Comparison of ENCODE assay signal across 16 cellular contexts in genomic region chr15:61830536-61831330, GRCh38.
A peak's percentile ranks its signal among the peaks of the same experiment; 100 is the strongest.
DNase-seq lines count a peak whose midpoint lies in the region; ATAC-seq and TF ChIP-seq lines count a peak whose summit lies in the region.
"Had no signal": no experiment of that assay in that cellular context is flagged by ENCODE, and none has a peak within 500 bp of the region (broad histone marks: within the 10 kb centered on the region; RNA-seq: fewer than 3 reads in every experiment).

No MANE protein-coding gene starts in this region.

- no peaks in the 10 kb centered on the region for H3K79me2 ChIP-seq in GM23338 (replicated peaks; ENCODE audit: insufficient read depth)
- H3K79me2 ChIP-seq in SK-N-SH (ENCODE audit: insufficient read depth): no peaks in the 10 kb centered on the region
- H3K79me2 ChIP-seq in GM23248 (ENCODE audit: insufficient read depth): no peaks in the 10 kb centered on the region

- H3K9ac ChIP-seq in SK-N-SH (no peak overlapping the region), GM23248 (no peak overlapping the region)

- H3K27me3 ChIP-seq in BE2C (no peaks in the 10 kb centered on the region), GM23338 (ENCODE audit: insufficient read depth) (no peaks in the 10 kb centered on the region), SK-N-SH (ENCODE audit: insufficient read depth) (no peaks in the 10 kb centered on the region; the same call in 1 of the 2 replicates), GM23248 (replicated peaks; ENCODE audit: insufficient read depth) (0 out of 2 replicates have a peak, but pooled peaks cover 7% of the 10 kb centered on the region)

- peak overlapping the region; percentile 80; the same call in 1 of the 2 replicates for H2AFZ ChIP-seq in GM23338
- no peak overlapping the region for H2AFZ ChIP-seq in SK-N-SH (ENCODE audit: low read depth)
- no peak overlapping the region for H2AFZ ChIP-seq in GM23248

- H3K4me2 ChIP-seq in GM23338 (0 out of 2 replicates have a peak overlapping the region, but pooled peaks have one; percentile 51), SK-N-SH (no peak overlapping the region), GM23248 (ENCODE audit: unreplicated experiment) (no peak overlapping the region)

- POLR2A ChIA-PET in SK-N-SH (lab: Yijun Ruan, JAX): no interaction called here

- no peak for ATAC-seq in GM23338
- ATAC-seq: T-cell had no signal

- H3K27ac ChIP-seq in GM23338 (ENCODE audit: low read depth): no peak overlapping the region
- no peak overlapping the region for H3K27ac ChIP-seq in SK-N-SH (ENCODE audit: low read depth in 2 of 2, low read length in 1 of 2)
- H3K27ac ChIP-seq in GM23248: no peak overlapping the region

- H3K4me1 ChIP-seq in BE2C (peaks cover 14% of the 10 kb centered on the region), GM23338 (ENCODE audit: insufficient read depth) (no peaks in the 10 kb centered on the region), SK-N-SH (ENCODE audit: control insufficient read depth in 1 of 2, insufficient read depth in 2 of 2, low read depth in 1 of 2, low read length in 1 of 2) (peaks cover 0 to 18% of the 10 kb centered on the region in 2 experiments; a peak in 1 of 4 replicates), GM23248 (ENCODE audit: insufficient read depth) (no peaks in the 10 kb centered on the region)

- DNase-seq in BE2C (peak; percentile 80), GM23338 (ENCODE audit: low spot score) (no peak), SK-N-SH (peak; percentile 54), neural crest cell (ENCODE audit: low read depth, low spot score) (no peak), hypothalamus (lab: John Stamatoyannopoulos, UW) (no peak), NCI-H446 treated with DMSO at 0.1 percent for 48 hours (lab: John Stamatoyannopoulos, UW) (no peak), GM23248 (no peak)
- no peak for DNase-seq in activated CD8-positive, alpha-beta memory T cell treated with anti-CD3 and anti-CD28 coated beads for 24 hours
- DNase-seq: ACHN, NCI-H1105, NCI-H187, NCI-H446, NCI-H82, SIG-M5, T-cell had no signal

- H3K36me3 ChIP-seq in BE2C (no peaks in the 10 kb centered on the region), GM23338 (ENCODE audit: insufficient read depth) (no peaks in the 10 kb centered on the region), SK-N-SH (replicated peaks in 1 of 2; ENCODE audit: control insufficient read depth in 1 of 2, insufficient read depth in 2 of 2, low read length in 1 of 2) (no peaks in the 10 kb centered on the region), GM23248 (ENCODE audit: low read depth) (no peaks in the 10 kb centered on the region)

- H3K27ac Mint-ChIP-seq in GM23338 (no peak overlapping the region; the same call in 1 of the 2 replicates), neural crest cell (ENCODE audit: unreplicated experiment) (peak overlapping the region; percentile 38)
- H3K27ac Mint-ChIP-seq: B cell, T-cell had no signal

- no peaks in the 10 kb centered on the region for H4K20me1 ChIP-seq in GM23338 (replicated peaks; ENCODE audit: insufficient read depth)
- no peaks in the 10 kb centered on the region for H4K20me1 ChIP-seq in SK-N-SH (ENCODE audit: insufficient read depth)
- H4K20me1 ChIP-seq in GM23248 (ENCODE audit: insufficient read depth): no peaks in the 10 kb centered on the region

- in situ Hi-C loops in GM23248 (cut with MboI): loop anchor here (10.0 to 25.0 kb wide), 2 partner anchors 768 to 1246 kb away; no protein-coding TSS in a partner anchor

- H3K27me3 Mint-ChIP-seq in GM23338 (ENCODE audit: insufficient read depth, low read depth, poor library complexity) (peaks cover 8% of the 10 kb centered on the region), neural crest cell (ENCODE audit: low read depth) (peaks cover 5% of the 10 kb centered on the region)

- TF ChIP-seq RAD21 in SK-N-SH (IDR thresholded peaks at IDR 0.05; ENCODE audit: low read length): no peak

- TF ChIP-seq CTCF in BE2C (IDR thresholded peaks at IDR 0.05; ENCODE audit: low read depth, low read length) (no peak), GM23338 (conservative IDR thresholded peaks at IDR 0.05; ENCODE audit: low read depth in 2 of 2) (no peak), SK-N-SH (IDR thresholded peaks at IDR 0.05) (no peak), neural crest cell (conservative IDR thresholded peaks at IDR 0.05) (no peak)

- H3F3A ChIP-seq in GM23338 (replicated peaks; ENCODE audit: low read depth): no peaks in the 10 kb centered on the region
- no peaks in the 10 kb centered on the region for H3F3A ChIP-seq in SK-N-SH (replicated peaks; ENCODE audit: insufficient read depth)
- no peaks in the 10 kb centered on the region for H3F3A ChIP-seq in GM23248 (ENCODE audit: insufficient read depth)

- H3K4me1 Mint-ChIP-seq in GM23338: peaks cover 13% of the 10 kb centered on the region
- no peaks in the 10 kb centered on the region for H3K4me1 Mint-ChIP-seq in neural crest cell

- H3K4me3 ChIP-seq in BE2C (ENCODE audit: low read depth, low read length): no peak overlapping the region
- H3K4me3 ChIP-seq in GM23338: no peak overlapping the region
- H3K4me3 ChIP-seq in SK-N-SH (ENCODE audit: low read depth in 2 of 2, low read length in 1 of 2): no peak overlapping the region
- H3K4me3 ChIP-seq in GM23248: no peak overlapping the region

- CTCF ChIA-PET in SK-N-SH (lab: Yijun Ruan, JAX): interaction anchor here (1.2 to 1.9 kb wide), 3 partner anchors 210 to 1324 kb away, joined by 3 to 9 read pairs (median 4); no protein-coding TSS in a partner anchor

- H3K9me3 ChIP-seq in BE2C: no peaks in the 10 kb centered on the region
- no peaks in the 10 kb centered on the region for H3K9me3 ChIP-seq in SK-N-SH
- H3K9me3 ChIP-seq in GM23248 (ENCODE audit: low read depth): no peaks in the 10 kb centered on the region

- H3K9me3 Mint-ChIP-seq in GM23338 (no peaks in the 10 kb centered on the region), neural crest cell (no peaks in the 10 kb centered on the region)
- H3K9me3 Mint-ChIP-seq: T-cell had no signal

- H3K4me3 Mint-ChIP-seq in GM23338 (no peak overlapping the region), neural crest cell (no peak overlapping the region)
- H3K4me3 Mint-ChIP-seq: B cell, T-cell had no signal

- peaks cover 7% of the 10 kb centered on the region for H3K9me2 ChIP-seq in GM23338 (ENCODE audit: insufficient read depth)
- no peaks in the 10 kb centered on the region for H3K9me2 ChIP-seq in SK-N-SH
- H3K9me2 ChIP-seq in GM23248 (ENCODE audit: insufficient read depth): no peaks in the 10 kb centered on the region

- 72% methylated on average over 10 of the region's 12 CpGs for WGBS in SK-N-SH (ENCODE audit: low lambda C conversion rate)
- 68 to 86% methylated on average over 12 of the region's 12 CpGs for WGBS in GM23248 (ENCODE audit: low coverage in 1 of 2, low lambda C conversion rate in 2 of 2, missing lambda C conversion rate in 2 of 2), 2 experiments

- H3K36me3 Mint-ChIP-seq in GM23338 (ENCODE audit: low read depth) (no peaks in the 10 kb centered on the region; the same call in 2 of the 3 replicates), neural crest cell (ENCODE audit: low read depth) (no peaks in the 10 kb centered on the region)
- H3K36me3 Mint-ChIP-seq: T-cell had no signal

- peak in 1 of 2 experiments; percentile 28; a peak in 1 of 4 replicates for TF ChIP-seq EP300 in SK-N-SH (IDR thresholded peaks at IDR 0.05; ENCODE audit: borderline replicate concordance in 1 of 2, low read depth in 1 of 2, low read length in 1 of 2)

TF ChIP-seq in GM23338, 12 proteins besides CTCF, POLR2A, EP300 and RAD21 (continues in another document):
- no peak for TF ChIP-seq ETS1 (IDR thresholded peaks at IDR 0.05)
- TF ChIP-seq JUNB (IDR thresholded peaks at IDR 0.05; ENCODE audit: unreplicated experiment): no peak

TF ChIP-seq in SK-N-SH, 30 proteins besides CTCF, POLR2A, EP300 and RAD21:
- TF ChIP-seq TEAD4 (IDR thresholded peaks at IDR 0.05; ENCODE audit: borderline replicate concordance, insufficient read depth): no peak
- TF ChIP-seq JUND (IDR thresholded peaks at IDR 0.05): no peak

Comparison
In these comparisons a context has a peak if more than half of its experiments do, and no peak if none do; other contexts are left out.
1. DNase-seq: peak in BE2C (single experiment) and SK-N-SH (single experiment); none in GM23338 (single experiment), neural crest cell (single experiment), hypothalamus (0 of 51), NCI-H446 treated with DMSO at 0.1 percent for 48 hours (single experiment), activated CD8-positive, alpha-beta memory T cell treated with anti-CD3 and anti-CD28 coated beads for 24 hours (single experiment) and GM23248 (single experiment).